14 cellular contexts compared by ENCODE assay signal in genomic region chr13:45512148-45512498, GRCh38. TPM values are rescaled to one million over a fixed set of nuclear protein-coding genes. Genes with fewer than 3 reads are reported as not detected.
DNase-seq lines count a peak whose midpoint lies in the region; ATAC-seq and TF ChIP-seq lines count a peak whose summit lies in the region.
"Had no signal": no experiment of that assay in that cellular context is flagged by ENCODE, and none has a peak within 500 bp of the region (broad histone marks: within the 10 kb centered on the region; RNA-seq: fewer than 3 reads in every experiment).

No MANE protein-coding gene starts in this region.

- H2BK20ac ChIP-seq in IMR-90 (ENCODE audit: low read depth, low read length), result no peak overlapping the region

- H3K9ac ChIP-seq in IMR-90 (ENCODE audit: low read depth, low read length) (no peak overlapping the region), mesenchymal stem cell (ENCODE audit: low read length) (peak overlapping the region; percentile 42)

- H4K5ac ChIP-seq in IMR-90 (ENCODE audit: low read depth, low read length), result no peak overlapping the region

- no CpG with 5 or more reads among the region's 1 CpG for WGBS in IMR-90 (ENCODE audit: extremely low coverage in 2 of 2, insufficient read length in 1 of 2), 2 experiments
- no CpG with 5 or more reads among the region's 1 CpG for WGBS in mesenchymal stem cell

- H3K79me1 ChIP-seq in IMR-90 (ENCODE audit: low read depth in 1 of 2, low read length in 2 of 2), result peaks cover 0 to 14% of the 10 kb centered on the region in 2 experiments; a peak in 3 of 4 replicates
- H3K79me1 ChIP-seq in mesenchymal stem cell (replicated peaks; ENCODE audit: low read length, poor library complexity, severe bottlenecking), result peaks cover 11% of the 10 kb centered on the region

- H2BK12ac ChIP-seq in mesenchymal stem cell (ENCODE audit: low read length in 2 of 2), result no peak overlapping the region

- H4K20me1 ChIP-seq in IMR-90 (ENCODE audit: insufficient read depth, low read length), result no peaks in the 10 kb centered on the region

- no peak overlapping the region for H2AK5ac ChIP-seq in IMR-90 (ENCODE audit: low read depth, low read length)
- H2AK5ac ChIP-seq in mesenchymal stem cell (ENCODE audit: low read length, severe bottlenecking), result no peak overlapping the region

- H3K4ac ChIP-seq in IMR-90 (ENCODE audit: low read depth, low read length) (no peak overlapping the region), mesenchymal stem cell (ENCODE audit: low read depth in 1 of 2, low read length in 2 of 2) (no peak overlapping the region)

- H3K4me2 ChIP-seq in IMR-90 (ENCODE audit: low read depth, low read length), result no peak overlapping the region
- no peak overlapping the region for H3K4me2 ChIP-seq in mesenchymal stem cell (ENCODE audit: low read length, poor library complexity, severe bottlenecking)
- H3K4me2 ChIP-seq: A549 had no signal

- H3K18ac ChIP-seq in IMR-90 (ENCODE audit: low read depth, low read length) (no peak overlapping the region), mesenchymal stem cell (ENCODE audit: low read depth in 1 of 2, low read length in 2 of 2) (no peak overlapping the region)

- H4K91ac ChIP-seq in IMR-90 (ENCODE audit: insufficient read depth, low read depth, low read length), result no peak overlapping the region
- no peak overlapping the region for H4K91ac ChIP-seq in mesenchymal stem cell (ENCODE audit: low read length)

- H3K4me3 Mint-ChIP-seq in activated CD8-positive, alpha-beta memory T cell treated with anti-CD3 and anti-CD28 coated beads, Interleukin-2, amount 10 ng/mL, durations not matched to agents 7 days and 5 days, result no peak overlapping the region
- no peak overlapping the region for H3K4me3 Mint-ChIP-seq in brain

- H2BK15ac ChIP-seq in IMR-90 (ENCODE audit: low read depth, low read length) (no peak overlapping the region), mesenchymal stem cell (ENCODE audit: low read depth, poor library complexity, severe bottlenecking) (no peak overlapping the region)

- 0 out of 2 replicates have a peak, but pooled peaks cover 4% of the 10 kb centered on the region for H3K9me1 ChIP-seq in IMR-90 (ENCODE audit: insufficient read depth, low read length)

- H2AFZ ChIP-seq in IMR-90 (replicated peaks; ENCODE audit: low read length, poor library complexity) (no peak overlapping the region), mesenchymal stem cell (ENCODE audit: low read depth, low read length) (no peak overlapping the region)

- DNase-seq in activated CD8-positive, alpha-beta memory T cell treated with anti-CD3 and anti-CD28 coated beads, Interleukin-2, amount 10 ng/mL, durations not matched to agents 7 days and 5 days, result no peak
- no peak for DNase-seq in activated CD8-positive, alpha-beta memory T cell treated with anti-CD3 and anti-CD28 coated beads, Interleukin-2, amount 50 U/mL, for 48 hours
- DNase-seq in IMR-90 (peak; percentile 50), mesenchymal stem cell (no peak), occipital lobe (lab: John Stamatoyannopoulos, UW) (no peak)
- DNase-seq: NCI-H1436 treated with DMSO at 0.1 percent for 48 hours; stimulated activated naive CD4-positive, alpha-beta T cell treated with Interleukin-2 at 50 U/mL for 16 hours had no signal

- no peak overlapping the region for H3K27ac ChIP-seq in IMR-90 (ENCODE audit: insufficient read depth, low read length)
- H3K27ac ChIP-seq in mesenchymal stem cell (ENCODE audit: low read length, poor library complexity, severe bottlenecking), result no peak overlapping the region
- H3K27ac ChIP-seq: A549, coronary artery, neutrophil, uterus had no signal

- CTCF ChIA-PET in activated CD8-positive, alpha-beta memory T cell treated with anti-CD3 and anti-CD28 coated beads, Interleukin-2, amount 10 ng/mL, durations not matched to agents 7 days and 5 days (lab: Charles Lee), result interaction anchor here (0.6 to 1.7 kb wide), 3 partner anchors 9 to 810 kb away, joined by 4 to 5 read pairs (median 4); no protein-coding TSS in a partner anchor
- CTCF ChIA-PET in IMR-90 (lab: Yijun Ruan, JAX), result interaction anchor here (0.7 to 0.9 kb wide), 3 partner anchors 40 to 141 kb away, joined by 3 to 4 read pairs (median 3); no protein-coding TSS in a partner anchor

- no peaks in the 10 kb centered on the region for H3K27me3 Mint-ChIP-seq in activated CD8-positive, alpha-beta memory T cell treated with anti-CD3 and anti-CD28 coated beads, Interleukin-2, amount 10 ng/mL, durations not matched to agents 7 days and 5 days
- H3K27me3 Mint-ChIP-seq in brain, result no peaks in the 10 kb centered on the region

- H3K27me3 ChIP-seq in IMR-90 (ENCODE audit: control insufficient read depth, insufficient read depth, low read length) (no peaks in the 10 kb centered on the region), mesenchymal stem cell (ENCODE audit: control insufficient read depth in 1 of 2, insufficient read depth in 1 of 2, low read length in 2 of 2) (no peaks in the 10 kb centered on the region)
- H3K27me3 ChIP-seq: neutrophil, uterus had no signal

- TF ChIP-seq CTCF in IMR-90 (conservative IDR thresholded peaks at IDR 0.05; ENCODE audit: low read depth, low read length), result no peak
- no peak for TF ChIP-seq CTCF in brain (conservative IDR thresholded peaks at IDR 0.05)

- POLR2A ChIA-PET in IMR-90 (lab: Charles Lee; ENCODE audit: unreplicated experiment), result no interaction called here

- no peak for TF ChIP-seq RAD21 in IMR-90 (IDR thresholded peaks at IDR 0.05; ENCODE audit: low read length)

- H3K36me3 ChIP-seq in IMR-90 (ENCODE audit: control insufficient read depth, insufficient read depth, low read length), result peaks cover 32% of the 10 kb centered on the region
- H3K36me3 ChIP-seq in mesenchymal stem cell (ENCODE audit: control insufficient read depth in 1 of 2, insufficient read depth in 2 of 2, low read depth in 1 of 2, low read length in 2 of 2), result peaks cover 22 to 88% of the 10 kb centered on the region in 2 experiments
- H3K36me3 ChIP-seq: uterus had no signal

- dilution Hi-C loops in IMR-90 (cut with HindIII; ENCODE audit: low sequenced_read_pairs, unreplicated experiment), result no loop called here

- peaks cover 28% of the 10 kb centered on the region for H3K4me1 Mint-ChIP-seq in activated CD8-positive, alpha-beta memory T cell treated with anti-CD3 and anti-CD28 coated beads, Interleukin-2, amount 10 ng/mL, durations not matched to agents 7 days and 5 days
- H3K4me1 Mint-ChIP-seq in brain, result peaks cover 10% of the 10 kb centered on the region

- H3K23ac ChIP-seq in IMR-90 (ENCODE audit: low read depth, low read length) (no peak overlapping the region), mesenchymal stem cell (ENCODE audit: low read length in 2 of 2) (no peak overlapping the region)

- no peak overlapping the region for H4K8ac ChIP-seq in IMR-90 (ENCODE audit: low read depth in 2 of 2, low read length in 2 of 2)
- H4K8ac ChIP-seq in mesenchymal stem cell (ENCODE audit: low read length), result no peak overlapping the region

- H3K14ac ChIP-seq in IMR-90 (replicated peaks; ENCODE audit: low read depth, low read length) (no peak overlapping the region; the same call in 1 of the 2 replicates), mesenchymal stem cell (ENCODE audit: low read length in 2 of 2) (no peak overlapping the region)

- no peak overlapping the region for H3K56ac ChIP-seq in IMR-90 (ENCODE audit: extremely low read depth, insufficient read depth, low read length)

- H3K27ac Mint-ChIP-seq in activated CD8-positive, alpha-beta memory T cell treated with anti-CD3 and anti-CD28 coated beads, Interleukin-2, amount 10 ng/mL, durations not matched to agents 7 days and 5 days, result peak overlapping the region; percentile 74
- peak overlapping the region in 3 of 5 experiments; percentile 11 to 49 (median 32) for H3K27ac Mint-ChIP-seq in brain

- H2BK5ac ChIP-seq in IMR-90 (ENCODE audit: low read depth, low read length, poor library complexity, severe bottlenecking), result peak overlapping the region; percentile 23
- H2BK5ac ChIP-seq in mesenchymal stem cell (ENCODE audit: low read depth, low read length, poor library complexity, severe bottlenecking), result no peak overlapping the region

- no peak overlapping the region for H3K4me3 ChIP-seq in IMR-90 (ENCODE audit: insufficient read depth, low read depth, low read length)
- no peak overlapping the region for H3K4me3 ChIP-seq in mesenchymal stem cell (ENCODE audit: insufficient read depth in 1 of 2, low read depth in 1 of 2, low read length in 2 of 2)
- H3K4me3 ChIP-seq: A549, coronary artery, uterus had no signal

- intact Hi-C loops in IMR-90 (cut with micrococcal nuclease), result loop anchor here (5.0 kb wide), 1 partner anchor 140 kb away; no protein-coding TSS in a partner anchor

- no peaks in the 10 kb centered on the region for H3K9me3 Mint-ChIP-seq in activated CD8-positive, alpha-beta memory T cell treated with anti-CD3 and anti-CD28 coated beads, Interleukin-2, amount 10 ng/mL, durations not matched to agents 7 days and 5 days (ENCODE audit: low read depth)
- no peaks in the 10 kb centered on the region for H3K9me3 Mint-ChIP-seq in brain

- BruUV-seq in IMR-90 (replicated peaks; lab: Mats Ljungman, UMichigan), result no TSS peak

- H2BK120ac ChIP-seq in IMR-90 (ENCODE audit: low read depth, low read length) (no peak overlapping the region), mesenchymal stem cell (ENCODE audit: low read depth, low read length) (no peak overlapping the region)

- peaks cover 30% of the 10 kb centered on the region for H3K36me3 Mint-ChIP-seq in activated CD8-positive, alpha-beta memory T cell treated with anti-CD3 and anti-CD28 coated beads, Interleukin-2, amount 10 ng/mL, durations not matched to agents 7 days and 5 days
- H3K36me3 Mint-ChIP-seq in brain, result peaks cover 69% of the 10 kb centered on the region

- no peak overlapping the region for H2AK9ac ChIP-seq in IMR-90 (replicated peaks; ENCODE audit: low read depth, low read length, poor library complexity)

- no peak for TF ChIP-seq POLR2A in IMR-90 (IDR thresholded peaks at IDR 0.05; ENCODE audit: low read depth, low read length)

- no peaks in the 10 kb centered on the region for H3K4me1 ChIP-seq in IMR-90 (ENCODE audit: control insufficient read depth, insufficient read depth, low read length)
- no peaks in the 10 kb centered on the region for H3K4me1 ChIP-seq in mesenchymal stem cell (ENCODE audit: control insufficient read depth, insufficient read depth, low read depth, low read length)
- H3K4me1 ChIP-seq: A549, uterus had no signal

- ATAC-seq in activated CD8-positive, alpha-beta memory T cell treated with anti-CD3 and anti-CD28 coated beads, Interleukin-2, amount 10 ng/mL, durations not matched to agents 7 days and 5 days, result peak; percentile 53
- ATAC-seq in IMR-90 (ENCODE audit: low read depth), result no peak; the same call in 1 of the 2 replicates
- ATAC-seq in GM21786 (IDR thresholded peaks at IDR 0.05; ENCODE audit: unreplicated experiment), result no peak
- ATAC-seq in HG03520 (IDR thresholded peaks at IDR 0.05; ENCODE audit: unreplicated experiment), result no peak

- H3K9me3 ChIP-seq in IMR-90 (ENCODE audit: control insufficient read depth, insufficient read depth, low read length) (no peaks in the 10 kb centered on the region), mesenchymal stem cell (ENCODE audit: control insufficient read depth, low read length) (no peaks in the 10 kb centered on the region)
- H3K9me3 ChIP-seq: A549, neutrophil, uterus had no signal

- in situ Hi-C loops in IMR-90 (cut with MboI; ENCODE audit: low sequenced_read_pairs), result no loop called here

RNA-seq across cellular contexts. Expression of gene COG3, which starts 47.4 kb away (rescaled TPM):
- total RNA-seq in activated CD8-positive, alpha-beta memory T cell treated with anti-CD3 and anti-CD28 coated beads, Interleukin-2, amount 10 ng/mL, durations not matched to agents 7 days and 5 days, result 10 to 100 TPM; 20.7 to 25.1 TPM
- 31.9 and 34.2 TPM in 2 replicates for total RNA-seq in IMR-90 (2012; rRNA removed)
- polyA plus RNA-seq in IMR-90 (2012; rRNA removed), result 20.4 and 21.7 TPM in 2 replicates
- 9.5 and 14.5 TPM in 2 replicates for polyA plus RNA-seq in IMR-90 (2012; cell fraction: cytosol; rRNA removed)
- polyA plus RNA-seq in IMR-90 (2012; cell fraction: nucleus; rRNA removed; ENCODE audit: low replicate concordance), result 24.8 and 54.3 TPM in 2 replicates
- 5.9 TPM for polyA plus RNA-seq in brain (ENCODE audit: insufficient read depth, low read depth, low replicate concordance)
- 19.8 TPM for polyA plus RNA-seq in mesenchymal stem cell (2013, experiment 1 of 2)
- polyA plus RNA-seq in mesenchymal stem cell (2013, experiment 2 of 2), result 24.8 TPM
- 52.6 TPM for total RNA-seq in occipital lobe
